8 cellular contexts compared by ENCODE assay signal in the genomic region with DNA sequence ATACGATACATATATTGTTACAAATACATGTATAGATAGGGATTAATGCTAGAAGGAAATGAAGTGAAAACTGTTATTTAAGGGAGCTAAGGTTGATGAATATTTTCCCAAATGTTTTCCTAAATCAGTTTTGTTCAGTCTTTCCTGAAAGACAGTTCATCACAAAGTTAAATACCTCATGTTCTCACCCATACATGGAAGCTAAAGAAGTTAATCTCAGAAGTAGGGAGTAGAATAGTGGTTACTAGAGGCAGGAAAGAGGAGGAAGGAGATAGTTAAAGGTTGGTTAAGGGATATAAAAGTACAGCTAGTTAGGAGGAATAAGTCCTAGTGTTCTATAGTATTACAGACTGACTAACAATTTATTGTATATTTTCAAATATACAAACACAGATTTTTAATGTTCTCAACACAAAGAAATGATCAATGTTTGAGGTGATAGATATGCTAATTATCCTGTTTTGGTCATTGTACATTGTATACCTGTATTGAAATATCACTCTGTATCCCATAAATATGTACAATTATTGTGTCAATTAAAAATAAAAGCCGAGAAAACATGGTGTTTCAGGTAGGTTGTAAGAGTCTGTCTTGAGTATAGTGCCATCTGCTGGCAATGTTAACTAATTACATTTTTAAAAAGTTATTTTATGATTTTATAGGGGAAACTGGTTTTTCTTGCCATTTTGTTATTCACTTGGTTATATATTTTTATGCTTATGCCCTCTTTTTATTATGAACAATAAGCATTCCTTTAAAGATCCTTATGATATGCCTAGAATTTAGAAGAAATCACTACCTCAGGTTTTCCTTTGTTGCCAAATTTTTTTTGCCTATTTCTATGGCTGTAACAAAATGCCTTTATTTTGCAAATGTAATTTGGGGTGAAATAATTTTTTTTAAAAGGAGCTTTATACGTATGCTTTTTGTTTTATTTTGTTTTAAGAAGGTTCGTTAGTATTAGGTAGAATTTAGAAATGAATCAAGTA. TPM values are rescaled to one million over a fixed set of nuclear protein-coding genes. Genes with fewer than 3 reads are reported as not detected.
DNase-seq lines count a peak whose midpoint lies in the region; ATAC-seq, FAIRE-seq and TF ChIP-seq lines count a peak whose summit lies in the region.

No MANE protein-coding gene starts in this region.

- no peak overlapping the region for H3K4me3 ChIP-seq in OCI-LY1 (ENCODE audit: low read depth, low read length, poor library complexity, severe bottlenecking)
- H3K4me3 ChIP-seq in endothelial cell of umbilical vein (replicated peaks in 1 of 3; ENCODE audit: insufficient read depth in 1 of 3, low read depth in 1 of 3, low read length in 3 of 3) = no peak overlapping the region
- H3K4me3 ChIP-seq in osteoblast (ENCODE audit: insufficient read depth, low read length) = no peak overlapping the region

- H2AFZ ChIP-seq in OCI-LY1 (ENCODE audit: low read length) (no peak overlapping the region), endothelial cell of umbilical vein (ENCODE audit: low read depth, low read length) (no peak overlapping the region), osteoblast (ENCODE audit: low read length) (no peak overlapping the region)

- no peak overlapping the region for H3K4me2 ChIP-seq in OCI-LY1 (ENCODE audit: low read length)
- no peak overlapping the region for H3K4me2 ChIP-seq in endothelial cell of umbilical vein (ENCODE audit: insufficient read depth, low read length)
- H3K4me2 ChIP-seq in osteoblast (ENCODE audit: insufficient read depth, low read length) = no peak overlapping the region

- H3K36me3 ChIP-seq in OCI-LY1 (ENCODE audit: insufficient read depth, low read length) (no peaks in the 10 kb centered on the region), endothelial cell of umbilical vein (ENCODE audit: control insufficient read depth in 2 of 2, extremely low read depth in 1 of 2, insufficient read depth in 2 of 2, low read length in 2 of 2) (no peaks in the 10 kb centered on the region), osteoblast (ENCODE audit: insufficient read depth, low read length) (no peaks in the 10 kb centered on the region)

- POLR2A ChIA-PET in endothelial cell of umbilical vein (lab: Charles Lee) = no interaction called here

- intact Hi-C loops in endothelial cell of umbilical vein (cut with micrococcal nuclease) = loop anchor here (1.0 to 5.0 kb wide), 4 partner anchors 102 to 218 kb away; no protein-coding TSS in a partner anchor

- H3K27me3 ChIP-seq in OCI-LY1 (ENCODE audit: insufficient read depth, low read length) (no peaks in the 10 kb centered on the region), endothelial cell of umbilical vein (ENCODE audit: control insufficient read depth in 2 of 2, insufficient read depth in 2 of 2, low read length in 2 of 2) (no peaks in the 10 kb centered on the region), osteoblast (ENCODE audit: insufficient read depth, low read length) (no peaks in the 10 kb centered on the region)

- no peak for TF ChIP-seq POLR2A in endothelial cell of umbilical vein (IDR thresholded peaks at IDR 0.05; ENCODE audit: low read depth, low read length)

- peak; percentile 44 for ATAC-seq in HG03175 (IDR thresholded peaks at IDR 0.05; ENCODE audit: unreplicated experiment)
- no peak for ATAC-seq in GM21423 (IDR thresholded peaks at IDR 0.05; ENCODE audit: unreplicated experiment)
- no peak for ATAC-seq in HG03439 (IDR thresholded peaks at IDR 0.05; ENCODE audit: unreplicated experiment)

- CTCF ChIA-PET in endothelial cell of umbilical vein (lab: Charles Lee) = interaction anchor here (0.7 to 3.6 kb wide), 19 partner anchors 9 to 383 kb away, joined by 3 to 67 read pairs (median 4); partner anchors contain the start of gene ZDHHC17

- FAIRE-seq in endothelial cell of umbilical vein (lab: Jason Lieb, UNC) = peak; percentile 59

- dilution Hi-C loops in endothelial cell of umbilical vein (cut with MboI; ENCODE audit: extremely low pct_ligation_motif_present, low sequenced_read_pairs) = no loop called here

- H3K9me3 ChIP-seq in OCI-LY1 (ENCODE audit: low read length) (no peaks in the 10 kb centered on the region), endothelial cell of umbilical vein (replicated peaks; ENCODE audit: control insufficient read depth, insufficient read depth, low read length) (no peaks in the 10 kb centered on the region), osteoblast (ENCODE audit: low read depth, low read length) (no peaks in the 10 kb centered on the region)

- no peak overlapping the region for H3K9ac ChIP-seq in OCI-LY1 (ENCODE audit: low read length)
- H3K9ac ChIP-seq in endothelial cell of umbilical vein (replicated peaks; ENCODE audit: extremely low read depth, insufficient read depth, low read length) = no peak overlapping the region

- H4K20me1 ChIP-seq in OCI-LY1 (ENCODE audit: insufficient read depth, low read length) (0 out of 2 replicates have a peak, but pooled peaks cover 2% of the 10 kb centered on the region), endothelial cell of umbilical vein (replicated peaks; ENCODE audit: control insufficient read depth, extremely low read depth, insufficient read depth, low read length) (no peaks in the 10 kb centered on the region), osteoblast (ENCODE audit: insufficient read depth, low read length) (peaks cover 7% of the 10 kb centered on the region)

- H3K9me1 ChIP-seq in endothelial cell of umbilical vein (replicated peaks; ENCODE audit: control insufficient read depth, extremely low read depth, insufficient read depth, low read length) = no peaks in the 10 kb centered on the region

- H3K4me1 ChIP-seq in OCI-LY1 (ENCODE audit: insufficient read depth, low read length, severe bottlenecking) (no peaks in the 10 kb centered on the region), endothelial cell of umbilical vein (ENCODE audit: control insufficient read depth, extremely low read depth, insufficient read depth, low read length) (no peaks in the 10 kb centered on the region), osteoblast (ENCODE audit: insufficient read depth, low read length) (no peaks in the 10 kb centered on the region)

- no peaks in the 10 kb centered on the region for H3K9me2 ChIP-seq in OCI-LY1 (ENCODE audit: low read depth, low read length)

- no peaks in the 10 kb centered on the region for H3F3A ChIP-seq in OCI-LY1 (ENCODE audit: insufficient read depth, low read length)

- H3K79me2 ChIP-seq in OCI-LY1 (ENCODE audit: insufficient read depth, low read length) (peaks cover 22% of the 10 kb centered on the region), endothelial cell of umbilical vein (ENCODE audit: control insufficient read depth, insufficient read depth, low read length) (peaks cover 12% of the 10 kb centered on the region), osteoblast (ENCODE audit: insufficient read depth, low read length) (peaks cover 70% of the 10 kb centered on the region)

- BruUV-seq in endothelial cell of umbilical vein (replicated peaks; lab: Mats Ljungman, UMichigan) = no TSS peak

- TF ChIP-seq CTCF in OCI-LY1 (IDR thresholded peaks at IDR 0.05; ENCODE audit: low read length) (peak; percentile 60; the same call in 1 of the 2 replicates), endothelial cell of umbilical vein (IDR thresholded peaks at IDR 0.05; ENCODE audit: extremely low read depth in 1 of 2, insufficient read depth in 1 of 2, low read depth in 1 of 2, low read length in 2 of 2) (peak; percentile 16 to 17), osteoblast (IDR thresholded peaks at IDR 0.05; ENCODE audit: extremely low read depth, low read depth, low read length) (peak; percentile 60)

- DNase-seq in DMS53 treated with DMSO at 0.1 percent for 48 hours (lab: John Stamatoyannopoulos, UW; ENCODE audit: unreplicated experiment) (peak; percentile 58), endothelial cell of umbilical vein (ENCODE audit: low read depth, low spot score) (peak; percentile 46), osteoblast (ENCODE audit: insufficient read length, low spot score, missing footprints) (peak; percentile 66), hypothalamus (lab: John Stamatoyannopoulos, UW) (no peak)

- H3K27ac ChIP-seq in OCI-LY1 (ENCODE audit: low read depth, low read length, poor library complexity, severe bottlenecking) = no peak overlapping the region
- no peak overlapping the region for H3K27ac ChIP-seq in endothelial cell of umbilical vein (ENCODE audit: insufficient read depth, low read depth, low read length)
- no peak overlapping the region for H3K27ac ChIP-seq in osteoblast (ENCODE audit: low read depth, low read length)

TF ChIP-seq in endothelial cell of umbilical vein, 7 proteins besides CTCF, POLR2A, EP300 and RAD21:
- TF ChIP-seq MAX (IDR thresholded peaks at IDR 0.05; ENCODE audit: insufficient read depth, insufficient read length) (no peak), MYC (IDR thresholded peaks at IDR 0.05; ENCODE audit: low read depth, low read length) (no peak), EZH2 (IDR thresholded peaks at IDR 0.05; ENCODE audit: borderline replicate concordance, low read depth, low read length, severe bottlenecking) (no peak), JUN (IDR thresholded peaks at IDR 0.05; ENCODE audit: borderline replicate concordance, insufficient read depth, insufficient read length, low read depth) (no peak), POLR2AphosphoS5 (IDR thresholded peaks at IDR 0.05; ENCODE audit: insufficient read depth, low read depth, low read length) (no peak), FOS (IDR thresholded peaks at IDR 0.05; ENCODE audit: borderline replicate concordance, insufficient read depth, low read length) (no peak), GATA2 (IDR thresholded peaks at IDR 0.05; ENCODE audit: insufficient read depth, insufficient read length, low read depth, low read length) (no peak)
TF ChIP-seq in endothelial cell of umbilical vein: peak in this region for 0.

RNA-seq across cellular contexts. Expression of gene ZDHHC17, which starts 26.9 kb away (rescaled TPM):
- total RNA-seq in endothelial cell of umbilical vein (23.6 and 26.9 TPM in 2 replicates), osteoblast (42.0 and 50.4 TPM in 2 replicates)
- 14.9 and 21.2 TPM in 2 replicates for polyA plus RNA-seq in endothelial cell of umbilical vein
- polyA plus RNA-seq in endothelial cell of umbilical vein (2011; cell fraction: cytosol; rRNA removed) = 6.6 and 10.1 TPM in 2 replicates
- polyA plus RNA-seq in endothelial cell of umbilical vein (2011; cell fraction: nucleus; rRNA removed) = 103 and 106 TPM in 2 replicates
- 16.6 and 23.0 TPM in 2 replicates for polyA plus RNA-seq in endothelial cell of umbilical vein (2012)
- 97.9 and 99.6 TPM in 2 replicates for polyA minus RNA-seq in endothelial cell of umbilical vein
- 18.2 TPM for polyA minus RNA-seq in endothelial cell of umbilical vein (2011; cell fraction: cytosol; rRNA and poly(A)+ RNA removed)
- polyA minus RNA-seq in endothelial cell of umbilical vein (2011; cell fraction: nucleus; rRNA and poly(A)+ RNA removed) = 115 and 158 TPM in 2 replicates

Comparison
In these comparisons a context has a peak if more than half of its experiments do, and no peak if none do; other contexts are left out.
1. DNase-seq: peak in DMS53 treated with DMSO at 0.1 percent for 48 hours (single experiment), endothelial cell of umbilical vein (single experiment) and osteoblast (single experiment); none in hypothalamus (0 of 51).
2. Peak in every context shown above with its lines, with median percentiles within 50 percentile points of each other: CTCF ChIP-seq.